8 cellular contexts compared by ENCODE assay signal in genomic region chrX:46574337-46574940, GRCh38. TPM values are rescaled to one million over a fixed set of nuclear protein-coding genes. Genes with fewer than 3 reads are reported as not detected.
A peak's percentile ranks its signal among the peaks of the same experiment; 100 is the strongest.
DNase-seq lines count a peak whose midpoint lies in the region; ATAC-seq and TF ChIP-seq lines count a peak whose summit lies in the region.

No MANE protein-coding gene starts in this region.

- H3K27ac ChIP-seq in A673 (ENCODE audit: low read depth, low read length, poor library complexity, severe bottlenecking) (no peak overlapping the region), foreskin keratinocyte (no peak overlapping the region), prostate gland (peak overlapping the region in 1 of 2 donors; percentile 46)

- peak overlapping the region; percentile 58 for H3K4me3 ChIP-seq in A673 (ENCODE audit: low read depth, low read length, poor library complexity, severe bottlenecking)
- H3K4me3 ChIP-seq in prostate gland = peak overlapping the region; percentile 35 to 43

- WGBS in prostate gland = under 1% methylated on average over 51 of the region's 79 CpGs

- CTCF ChIA-PET in A673 (lab: Charles Lee) = no interaction called here

- H3K27me3 ChIP-seq in A673 (replicated peaks; ENCODE audit: insufficient read depth, low read depth, low read length, poor library complexity) (no peaks in the 10 kb centered on the region), foreskin keratinocyte (no peaks in the 10 kb centered on the region), prostate gland (replicated peaks; ENCODE audit: insufficient read depth) (no peaks in the 10 kb centered on the region)

- POLR2A ChIA-PET in A673 (lab: Charles Lee; ENCODE audit: low non-redundant PET) = no interaction called here

- H3K36me3 ChIP-seq in A673 (ENCODE audit: insufficient read depth, low read length, poor library complexity, severe bottlenecking) (no peaks in the 10 kb centered on the region), prostate gland (no peaks in the 10 kb centered on the region)

- H3K27me3 Mint-ChIP-seq in activated T-cell treated with anti-CD3 and anti-CD28 coated beads, Interleukin-2, amount 50 U/mL, for 4 hours (ENCODE audit: low read depth) = no peaks in the 10 kb centered on the region

- peaks cover 48% of the 10 kb centered on the region for H3K4me1 Mint-ChIP-seq in activated T-cell treated with anti-CD3 and anti-CD28 coated beads, Interleukin-2, amount 50 U/mL, for 4 hours (ENCODE audit: low read depth)

- H3K9me3 ChIP-seq in A673 (ENCODE audit: low read depth, low read length, poor library complexity, severe bottlenecking) (no peaks in the 10 kb centered on the region), prostate gland (no peaks in the 10 kb centered on the region)

- no TSS peak for BruUV-seq in A673 (replicated peaks; lab: Mats Ljungman, UMichigan)

- TF ChIP-seq CTCF in A673 (conservative IDR thresholded peaks at IDR 0.05; ENCODE audit: low read depth, low read length) = no peak; the same call in 1 of the 2 replicates
- no peak for TF ChIP-seq CTCF in foreskin keratinocyte (conservative IDR thresholded peaks at IDR 0.05)
- TF ChIP-seq CTCF in prostate gland (IDR thresholded peaks at IDR 0.05) = no peak

- H3K36me3 Mint-ChIP-seq in activated T-cell treated with anti-CD3 and anti-CD28 coated beads, Interleukin-2, amount 50 U/mL, for 4 hours (ENCODE audit: insufficient read depth) = peaks cover 5% of the 10 kb centered on the region

- peak overlapping the region; percentile 79 for H3K4me3 Mint-ChIP-seq in activated T-cell treated with anti-CD3 and anti-CD28 coated beads, Interleukin-2, amount 50 U/mL, for 4 hours

- peak; percentile 24 for DNase-seq in A673 (ENCODE audit: low spot score)
- peak; percentile 36 for DNase-seq in M059J (ENCODE audit: low read depth)
- DNase-seq in activated T-cell treated with anti-CD3 and anti-CD28 coated beads, Interleukin-2, amount 50 U/mL, for 4 hours = peak; percentile 27
- peak in 1 of 2 donors; percentile 29 for DNase-seq in foreskin keratinocyte
- DNase-seq in prostate gland (ENCODE audit: low spot score) = no peak
- DNase-seq in midbrain (lab: John Stamatoyannopoulos, UW) = no peak

- intact Hi-C loops in A673 (cut with micrococcal nuclease; ENCODE audit: unreplicated experiment) (no loop called here), prostate gland (cut with DNase I) (no loop called here)

- no peak for TF ChIP-seq POLR2A in prostate gland (IDR thresholded peaks at IDR 0.05)

- peak; percentile 8 for ATAC-seq in GM19395 (IDR thresholded peaks at IDR 0.05; ENCODE audit: unreplicated experiment)
- ATAC-seq in activated T-cell treated with anti-CD3 and anti-CD28 coated beads, Interleukin-2, amount 50 U/mL, for 4 hours = peak; percentile 6 to 7
- peak; percentile 4 for ATAC-seq in foreskin keratinocyte
- no peak for ATAC-seq in HG03520 (IDR thresholded peaks at IDR 0.05; ENCODE audit: unreplicated experiment)

- H3K4me1 ChIP-seq in A673 (ENCODE audit: insufficient read depth, low read length, poor library complexity, severe bottlenecking) (peaks cover 30% of the 10 kb centered on the region), foreskin keratinocyte (no peaks in the 10 kb centered on the region), prostate gland (replicated peaks) (no peaks in the 10 kb centered on the region)

- no peaks in the 10 kb centered on the region for H3K9me3 Mint-ChIP-seq in activated T-cell treated with anti-CD3 and anti-CD28 coated beads, Interleukin-2, amount 50 U/mL, for 4 hours

RNA-seq across cellular contexts. Expression of gene CHST7, which starts 0.9 kb away (rescaled TPM):
- total RNA-seq in A673 (2021) (5.7 and 6.1 TPM in 2 replicates), foreskin keratinocyte (1.6 and 1.8 TPM in 2 replicates), prostate gland (10 to 100 TPM in 1 of 2 donors, 1 to 10 TPM in 1; 8.8 to 28.9 TPM)
- 11.0 and 17.4 TPM in 2 replicates for total RNA-seq in M059J (2014; rRNA removed; shearing (Covaris generic))
- total RNA-seq in activated T-cell treated with anti-CD3 and anti-CD28 coated beads, Interleukin-2, amount 50 U/mL, for 4 hours = 10 to 100 TPM in 1 of 3 donors, 1 to 10 TPM in 2; 8.3 to 10.4 (median 9.6) TPM
- polyA plus RNA-seq in foreskin keratinocyte = 1.4 and 1.7 TPM in 2 replicates

RNA-seq across cellular contexts. Expression of gene ZNF674, which starts 29.2 kb away (rescaled TPM):
- 5.8 and 7.9 TPM in 2 replicates for total RNA-seq in A673 (2021)
- total RNA-seq in M059J (2014; rRNA removed; shearing (Covaris generic)) = 3.0 and 3.4 TPM in 2 replicates
- under 1 TPM; 0.34 to 0.57 (median 0.53) TPM for total RNA-seq in activated T-cell treated with anti-CD3 and anti-CD28 coated beads, Interleukin-2, amount 50 U/mL, for 4 hours
- total RNA-seq in foreskin keratinocyte = 3.1 and 3.4 TPM in 2 replicates
- polyA plus RNA-seq in foreskin keratinocyte = 0.68 and 0.71 TPM in 2 replicates
- total RNA-seq in prostate gland = 1 to 10 TPM; 4.9 to 8.1 TPM

Comparison
In these comparisons a context has a peak if more than half of its experiments do, and no peak if none do; other contexts are left out.
1. DNase-seq: peak in A673 (single experiment), M059J (single experiment) and activated T-cell treated with anti-CD3 and anti-CD28 coated beads, Interleukin-2, amount 50 U/mL, for 4 hours (single experiment); none in prostate gland (single experiment) and midbrain (single experiment).